ENCODE assay signal across 7 cellular contexts in genomic region chr4:3073158-3074077, GRCh38. TPM values are rescaled to one million over a fixed set of nuclear protein-coding genes. Genes with fewer than 3 reads are reported as not detected.
DNase-seq lines count a peak whose midpoint lies in the region; ATAC-seq and TF ChIP-seq lines count a peak whose summit lies in the region.

No MANE protein-coding gene starts in this region.

- H3K27me3 ChIP-seq in SJSA1 (replicated peaks) = no peaks in the 10 kb centered on the region

- peaks cover 5% of the 10 kb centered on the region; the same call in 1 of the 2 replicates for H3K36me3 ChIP-seq in SJSA1

- ATAC-seq in HG02678 (IDR thresholded peaks at IDR 0.05; ENCODE audit: unreplicated experiment) = peak; percentile 31
- ATAC-seq in HG03439 (IDR thresholded peaks at IDR 0.05; ENCODE audit: unreplicated experiment) = no peak

- peak in 1 of 2 experiments; percentile 6 for DNase-seq in SJSA1 (ENCODE audit: low read depth in 1 of 2, low spot score in 2 of 2)
- no peak for DNase-seq in fibroblast of the aortic adventitia (ENCODE audit: low read depth)
- peak; percentile 80 for DNase-seq in retina
- DNase-seq in UCSD-AML1 (lab: John Stamatoyannopoulos, UW; ENCODE audit: unreplicated experiment) = no peak

- no peak overlapping the region for H3K27ac ChIP-seq in SJSA1

- no peak for TF ChIP-seq CTCF in fibroblast of the aortic adventitia (IDR thresholded peaks at IDR 0.05; ENCODE audit: insufficient read depth, low read length)

- peaks cover 8% of the 10 kb centered on the region for H3K4me1 ChIP-seq in SJSA1 (replicated peaks)

- peak; percentile 48 for TF ChIP-seq POLR2A in GM18526 (IDR thresholded peaks at IDR 0.05; ENCODE audit: extremely low read depth, insufficient read length)

- H3K9me3 ChIP-seq in SJSA1 (replicated peaks) = no peaks in the 10 kb centered on the region

- H3K4me3 ChIP-seq in SJSA1 (peak overlapping the region; percentile 37), fibroblast of the aortic adventitia (ENCODE audit: low read depth, low read length) (peak overlapping the region; percentile 77)

RNA-seq across cellular contexts. Expression of gene HTT-AS, which starts 0.9 kb away (rescaled TPM):
- total RNA-seq in SJSA1 (2014; rRNA removed; shearing (Covaris generic)) = not detected in 2 replicates
- total RNA-seq in fibroblast of the aortic adventitia (ENCODE audit: low replicate concordance) = not detected in 2 replicates

RNA-seq across cellular contexts. Expression of gene HTT, which starts 1.1 kb away (rescaled TPM):
- 7.2 and 12.6 TPM in 2 replicates for total RNA-seq in SJSA1 (2014; rRNA removed; shearing (Covaris generic))
- total RNA-seq in fibroblast of the aortic adventitia (ENCODE audit: low replicate concordance) = 33.2 and 49.9 TPM in 2 replicates
